ENCODE assay signal across 8 cellular contexts in genomic region chr1:45803781-45804670, GRCh38. TPM values are rescaled to one million over a fixed set of nuclear protein-coding genes. Genes with fewer than 3 reads are reported as not detected.
A peak's percentile ranks its signal among the peaks of the same experiment; 100 is the strongest.
DNase-seq lines count a peak whose midpoint lies in the region; ATAC-seq and TF ChIP-seq lines count a peak whose summit lies in the region.
"Not testable (repeated sequence)": the region's sequence is repeated elsewhere in the genome, so short reads cannot be mapped to it uniquely, and the experiment has no call there.

No MANE protein-coding gene starts in this region.

- H3K27ac Mint-ChIP-seq in chondrocyte (ENCODE audit: unreplicated experiment), result peak overlapping the region; percentile 90

- peak overlapping the region; percentile 78 for H3K27ac ChIP-seq in 22Rv1

- DNase-seq in NCI-H1105 (lab: John Stamatoyannopoulos, UW) (peak; percentile 29), putamen (ENCODE audit: low spot score) (peak; percentile 7)
- peak; percentile 33 for DNase-seq in activated CD4-positive, CD25-positive, alpha-beta regulatory T cell treated with anti-CD3 and anti-CD28 coated beads, Interleukin-2, amount 50 U/mL, for 72 hours
- DNase-seq in chondrocyte (ENCODE audit: low spot score), result not testable (repeated sequence)

- H3K9me3 ChIP-seq in iPS-18c (ENCODE audit: control insufficient read depth, insufficient read depth, low read length), result not testable (repeated sequence)

- H3K4me3 Mint-ChIP-seq in chondrocyte (ENCODE audit: unreplicated experiment), result peak overlapping the region; percentile 91

- not testable (repeated sequence) for TF ChIP-seq CTCF in 22Rv1 (IDR thresholded peaks at IDR 0.05)
- peak; percentile 15 for TF ChIP-seq CTCF in chondrocyte (IDR thresholded peaks at IDR 0.05)

- H3K4me3 ChIP-seq in iPS-18c (ENCODE audit: insufficient read depth, low read depth, low read length), result peak overlapping the region; percentile 78

- not testable (repeated sequence) for H3K9me3 Mint-ChIP-seq in chondrocyte (ENCODE audit: low read depth)

- peaks cover 34% of the 10 kb centered on the region for H3K4me1 Mint-ChIP-seq in chondrocyte (ENCODE audit: low read depth)

- not testable (repeated sequence) for H3K27me3 Mint-ChIP-seq in chondrocyte (ENCODE audit: low read depth)

- not testable (repeated sequence) for H3K36me3 Mint-ChIP-seq in chondrocyte (ENCODE audit: low read depth)

- peak; percentile 40 for ATAC-seq in GM18511 (IDR thresholded peaks at IDR 0.05; ENCODE audit: unreplicated experiment)
- peak; percentile 17 for ATAC-seq in HG02884 (IDR thresholded peaks at IDR 0.05; ENCODE audit: unreplicated experiment)

RNA-seq across cellular contexts. Expression of gene MAST2, which starts 0.6 kb away (rescaled TPM):
- 51.2 to 61.8 TPM (median 53.2 TPM) in 3 replicates for total RNA-seq in chondrocyte

RNA-seq across cellular contexts. Expression of gene IPP, which starts 53.6 kb away (rescaled TPM):
- total RNA-seq in chondrocyte, result 20.3 to 22.7 TPM (median 20.4 TPM) in 3 replicates
